ENCODE assay signal across 18 cellular contexts in genomic region chr1:6935379-6936307, GRCh38.
DNase-seq lines count a peak whose midpoint lies in the region; ATAC-seq and TF ChIP-seq lines count a peak whose summit lies in the region.
"Had no signal": no experiment of that assay in that cellular context is flagged by ENCODE, and none has a peak within 500 bp of the region (broad histone marks: within the 10 kb centered on the region; RNA-seq: fewer than 3 reads in every experiment).

No MANE protein-coding gene starts in this region.

- H3K27ac ChIP-seq in VCaP (peak overlapping the region; percentile 53), aorta (ENCODE audit: low read depth in 1 of 2, low read length in 2 of 2) (no peak overlapping the region)
- H3K27ac ChIP-seq: psoas muscle had no signal

- H3K27me3 Mint-ChIP-seq in natural killer cell (ENCODE audit: low read depth in 2 of 2), result peaks cover 10 to 12% of the 10 kb centered on the region in 2 donors
- peaks cover 14% of the 10 kb centered on the region for H3K27me3 Mint-ChIP-seq in activated naive CD8-positive, alpha-beta T cell treated with anti-CD3 and anti-CD28 coated beads, Interleukin-2, amount 50 U/mL, for 24 hours

- peak overlapping the region in 1 of 2 donors; percentile 56 for H3K4me3 ChIP-seq in aorta (ENCODE audit: low read length in 2 of 2)
- H3K4me3 ChIP-seq: psoas muscle had no signal

- no peaks in the 10 kb centered on the region for H3K27me3 ChIP-seq in aorta (ENCODE audit: control insufficient read depth in 1 of 2, insufficient read depth in 2 of 2, low read length in 1 of 2)

- ATAC-seq in left cardiac atrium (peak; percentile 71 to 73), Right ventricle myocardium superior (ENCODE audit: poor library complexity) (no peak), aorta (ENCODE audit: low FRiP score) (peak; percentile 47), natural killer cell (no peak)
- ATAC-seq in activated naive CD8-positive, alpha-beta T cell treated with anti-CD3 and anti-CD28 coated beads, Interleukin-2, amount 50 U/mL, for 24 hours, result no peak
- ATAC-seq: effector memory CD8-positive, alpha-beta T cell; natural killer cell treated with Interleukin-12 subunit alpha and Interleukin-12 subunit beta and Interleukin-15 and Interleukin-18, amount 100 ng/mL, for 72 hours; psoas muscle had no signal

- no peaks in the 10 kb centered on the region for H3K4me1 ChIP-seq in aorta (ENCODE audit: control insufficient read depth in 1 of 2, insufficient read depth in 2 of 2, low read length in 2 of 2)
- H3K4me1 ChIP-seq: psoas muscle had no signal

- H3K27ac Mint-ChIP-seq in natural killer cell, result no peak overlapping the region
- H3K27ac Mint-ChIP-seq in activated naive CD8-positive, alpha-beta T cell treated with anti-CD3 and anti-CD28 coated beads, Interleukin-2, amount 50 U/mL, for 24 hours, result no peak overlapping the region
- H3K27ac Mint-ChIP-seq: activated naive CD8-positive, alpha-beta T cell; effector memory CD8-positive, alpha-beta T cell; IgD-negative memory B cell; natural killer cell treated with Interleukin-12 subunit alpha and Interleukin-12 subunit beta and Interleukin-15 and Interleukin-18, amount 100 ng/mL, for 72 hours had no signal

- intact Hi-C loops in left cardiac atrium (cut with DNase I), result no loop called here
- intact Hi-C loops in Right ventricle myocardium superior (cut with DNase I), result no loop called here
- intact Hi-C loops in aorta (cut with DNase I), result no loop called here
- intact Hi-C loops in natural killer cell (cut with micrococcal nuclease), result no loop called here

- TF ChIP-seq CTCF in VCaP (conservative IDR thresholded peaks at IDR 0.05) (no peak), natural killer cell (IDR thresholded peaks at IDR 0.05) (no peak)

- no peaks in the 10 kb centered on the region for H3K36me3 Mint-ChIP-seq in natural killer cell
- H3K36me3 Mint-ChIP-seq in activated naive CD8-positive, alpha-beta T cell treated with anti-CD3 and anti-CD28 coated beads, Interleukin-2, amount 50 U/mL, for 24 hours (ENCODE audit: low read depth), result no peaks in the 10 kb centered on the region
- H3K36me3 Mint-ChIP-seq: activated naive CD8-positive, alpha-beta T cell; IgD-negative memory B cell; natural killer cell treated with Interleukin-12 subunit alpha and Interleukin-12 subunit beta and Interleukin-15 and Interleukin-18, amount 100 ng/mL, for 72 hours had no signal

- 5 to 6% methylated on average over 20 of the region's 20 CpGs for WGBS in aorta, 2 donors

- H3K4me3 Mint-ChIP-seq in natural killer cell, result no peak overlapping the region
- H3K4me3 Mint-ChIP-seq in activated naive CD8-positive, alpha-beta T cell treated with anti-CD3 and anti-CD28 coated beads, Interleukin-2, amount 50 U/mL, for 24 hours, result no peak overlapping the region
- H3K4me3 Mint-ChIP-seq: activated naive CD8-positive, alpha-beta T cell; effector memory CD8-positive, alpha-beta T cell; IgD-negative memory B cell; natural killer cell treated with Interleukin-12 subunit alpha and Interleukin-12 subunit beta and Interleukin-15 and Interleukin-18, amount 100 ng/mL, for 72 hours had no signal

- DNase-seq in left cardiac atrium (peak; percentile 42), Right ventricle myocardium superior (no peak), left kidney (ENCODE audit: low read depth, low spot score) (peak; percentile 59), aorta (no peak), natural killer cell (no peak), retina (no peak)
- no peak for DNase-seq in activated naive CD8-positive, alpha-beta T cell treated with anti-CD3 and anti-CD28 coated beads, Interleukin-2, amount 50 U/mL, for 24 hours
- DNase-seq: ACHN; activated CD4-positive, alpha-beta T cell treated with anti-CD3 and anti-CD28 coated beads for 48 hours; activated T-cell treated with anti-CD3 and anti-CD28 coated beads for 4 hours; effector memory CD8-positive, alpha-beta T cell; EL; psoas muscle; SIG-M5 had no signal

- no peaks in the 10 kb centered on the region for H3K36me3 ChIP-seq in aorta (ENCODE audit: control insufficient read depth in 1 of 2, insufficient read depth in 2 of 2, low read length in 1 of 2)

- no peaks in the 10 kb centered on the region for H3K9me3 ChIP-seq in aorta (ENCODE audit: control insufficient read depth, low read length)
- H3K9me3 ChIP-seq: psoas muscle had no signal

- no peaks in the 10 kb centered on the region for H3K4me1 Mint-ChIP-seq in natural killer cell
- no peaks in the 10 kb centered on the region for H3K4me1 Mint-ChIP-seq in activated naive CD8-positive, alpha-beta T cell treated with anti-CD3 and anti-CD28 coated beads, Interleukin-2, amount 50 U/mL, for 24 hours
- H3K4me1 Mint-ChIP-seq: IgD-negative memory B cell had no signal

- no peaks in the 10 kb centered on the region for H3K9me3 Mint-ChIP-seq in natural killer cell
- H3K9me3 Mint-ChIP-seq in activated naive CD8-positive, alpha-beta T cell treated with anti-CD3 and anti-CD28 coated beads, Interleukin-2, amount 50 U/mL, for 24 hours, result no peaks in the 10 kb centered on the region
- H3K9me3 Mint-ChIP-seq: effector memory CD8-positive, alpha-beta T cell; IgD-negative memory B cell; natural killer cell treated with Interleukin-12 subunit alpha and Interleukin-12 subunit beta and Interleukin-15 and Interleukin-18, amount 100 ng/mL, for 72 hours had no signal

Comparison
In these comparisons a context has a peak if more than half of its experiments do, and no peak if none do; other contexts are left out.
1. ATAC-seq: peak in left cardiac atrium (2 of 2) and aorta (single experiment); none in Right ventricle myocardium superior (single experiment), natural killer cell (0 of 3) and activated naive CD8-positive, alpha-beta T cell treated with anti-CD3 and anti-CD28 coated beads, Interleukin-2, amount 50 U/mL, for 24 hours (single experiment).
2. DNase-seq: peak in left cardiac atrium (single experiment) and left kidney (single experiment); none in Right ventricle myocardium superior (single experiment), aorta (0 of 2), natural killer cell (single experiment), retina (single experiment) and activated naive CD8-positive, alpha-beta T cell treated with anti-CD3 and anti-CD28 coated beads, Interleukin-2, amount 50 U/mL, for 24 hours (single experiment).